In genomic region chr5:148831590-148832565, GRCh38 we compare ENCODE assay signal across 7 cellular contexts. TPM values are rescaled to one million over a fixed set of nuclear protein-coding genes. Genes with fewer than 3 reads are reported as not detected.
A peak's percentile ranks its signal among the peaks of the same experiment; 100 is the strongest.
DNase-seq lines count a peak whose midpoint lies in the region; ATAC-seq and TF ChIP-seq lines count a peak whose summit lies in the region.

No MANE protein-coding gene starts in this region.

- BruUV-seq in MCF 10A (replicated peaks; lab: Mats Ljungman, UMichigan) = no TSS peak

- H3K4me3 Mint-ChIP-seq in MCF 10A (ENCODE audit: unreplicated experiment) = peak overlapping the region; percentile 90
- H3K4me3 Mint-ChIP-seq in stimulated activated effector memory CD8-positive, alpha-beta T cell treated with anti-CD3 and anti-CD28 coated beads, Interleukin-12 subunit alpha, Interleukin-12 subunit beta, amount 100 ng/mL, for 72 hours = peak overlapping the region; percentile 88

- peaks cover 87% of the 10 kb centered on the region for H3K4me1 Mint-ChIP-seq in MCF 10A (ENCODE audit: insufficient read depth, unreplicated experiment)
- peaks cover 95% of the 10 kb centered on the region for H3K4me1 Mint-ChIP-seq in stimulated activated effector memory CD8-positive, alpha-beta T cell treated with anti-CD3 and anti-CD28 coated beads, Interleukin-12 subunit alpha, Interleukin-12 subunit beta, amount 100 ng/mL, for 72 hours

- H3K9me3 Mint-ChIP-seq in MCF 10A (ENCODE audit: unreplicated experiment) = no peaks in the 10 kb centered on the region
- no peaks in the 10 kb centered on the region for H3K9me3 Mint-ChIP-seq in stimulated activated effector memory CD8-positive, alpha-beta T cell treated with anti-CD3 and anti-CD28 coated beads, Interleukin-12 subunit alpha, Interleukin-12 subunit beta, amount 100 ng/mL, for 72 hours

- no peak for TF ChIP-seq CTCF in MCF 10A (IDR thresholded peaks at IDR 0.05; ENCODE audit: unreplicated experiment)

- H3K27ac Mint-ChIP-seq in MCF 10A (ENCODE audit: low read depth, unreplicated experiment) = peak overlapping the region; percentile 69
- peak overlapping the region; percentile 15 for H3K27ac Mint-ChIP-seq in stimulated activated effector memory CD8-positive, alpha-beta T cell treated with anti-CD3 and anti-CD28 coated beads, Interleukin-12 subunit alpha, Interleukin-12 subunit beta, amount 100 ng/mL, for 72 hours

- peaks cover 29% of the 10 kb centered on the region for H3K36me3 Mint-ChIP-seq in MCF 10A (ENCODE audit: insufficient read depth, unreplicated experiment)
- no peaks in the 10 kb centered on the region for H3K36me3 Mint-ChIP-seq in stimulated activated effector memory CD8-positive, alpha-beta T cell treated with anti-CD3 and anti-CD28 coated beads, Interleukin-12 subunit alpha, Interleukin-12 subunit beta, amount 100 ng/mL, for 72 hours

- peak; percentile 81 for ATAC-seq in GM19452 (IDR thresholded peaks at IDR 0.05; ENCODE audit: unreplicated experiment)
- ATAC-seq in HG03159 (IDR thresholded peaks at IDR 0.05; ENCODE audit: unreplicated experiment) = peak; percentile 81
- peak; percentile 59 for ATAC-seq in stimulated activated effector memory CD8-positive, alpha-beta T cell treated with anti-CD3 and anti-CD28 coated beads, Interleukin-12 subunit alpha, Interleukin-12 subunit beta, amount 100 ng/mL, for 72 hours

- POLR2A ChIA-PET in MCF 10A (lab: Yijun Ruan, JAX) = interaction anchor here (0.6 to 10.6 kb wide), 20 partner anchors 10 to 796 kb away, joined by 3 to 255 read pairs (median 4); no protein-coding TSS in a partner anchor

- DNase-seq in MCF 10A (ENCODE audit: unreplicated experiment) (no peak), NCI-H2081 (lab: John Stamatoyannopoulos, UW) (no peak), NCI-H526 (lab: John Stamatoyannopoulos, UW) (no peak), DMS 273 treated with DMSO at 0.1 percent for 48 hours (lab: John Stamatoyannopoulos, UW) (no peak)
- no peak for DNase-seq in stimulated activated effector memory CD8-positive, alpha-beta T cell treated with anti-CD3 and anti-CD28 coated beads, Interleukin-12 subunit alpha, Interleukin-12 subunit beta, amount 100 ng/mL, for 72 hours (ENCODE audit: low spot score in 2 of 2)

- intact Hi-C loops in MCF 10A (cut with micrococcal nuclease) = no loop called here

- H3K27me3 Mint-ChIP-seq in MCF 10A (ENCODE audit: insufficient read depth, unreplicated experiment) = no peaks in the 10 kb centered on the region

- CTCF ChIA-PET in MCF 10A (lab: Yijun Ruan, JAX) = interaction anchor here (0.6 to 9.6 kb wide), 21 partner anchors 8 to 1564 kb away, joined by 3 to 150 read pairs (median 8); no protein-coding TSS in a partner anchor

RNA-seq across cellular contexts. Expression of gene ADRB2, which starts 5.5 kb away (rescaled TPM):
- 6.9 and 9.5 TPM in 2 replicates for total RNA-seq in MCF 10A (2022)
